22 cellular contexts compared by ENCODE assay signal in the genomic region with DNA sequence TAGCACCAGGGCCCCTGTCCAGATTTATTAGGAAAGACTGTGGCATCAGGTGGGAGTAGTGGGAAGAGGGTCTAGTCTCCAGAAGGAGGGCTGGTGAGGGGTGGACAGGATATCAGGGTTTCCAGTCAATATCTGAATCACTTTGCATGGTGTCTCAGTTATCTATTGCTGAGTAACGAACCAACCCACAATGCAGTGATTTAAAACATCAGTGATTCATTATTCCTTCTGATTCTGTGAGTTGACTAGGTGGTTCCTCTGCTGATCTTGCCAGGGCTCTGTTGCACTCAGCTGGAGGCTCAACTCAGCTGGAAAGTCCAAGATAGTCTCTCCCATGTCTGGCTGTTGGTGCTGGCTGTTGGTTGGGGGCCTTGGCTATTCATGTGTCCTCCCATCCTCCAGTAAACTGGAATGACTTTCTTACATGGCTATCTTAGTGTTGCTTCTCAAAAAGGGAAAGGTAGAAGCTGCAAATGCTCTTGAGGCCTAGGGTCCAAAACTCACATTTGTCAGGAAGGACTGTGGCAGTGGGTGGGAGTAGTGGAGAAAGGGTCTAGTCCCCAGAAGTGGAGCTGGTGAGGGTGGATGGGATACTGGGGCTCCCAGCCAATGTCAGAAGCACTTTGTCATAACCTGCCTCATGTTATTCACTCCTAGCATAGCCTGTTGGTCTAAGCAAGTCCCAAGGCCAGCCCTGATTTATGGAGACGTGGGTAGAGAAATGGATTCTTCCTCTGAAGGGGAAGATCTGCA. TPM values are rescaled to one million over a fixed set of nuclear protein-coding genes. Genes with fewer than 3 reads are reported as not detected.
"Had no signal": no experiment of that assay in that cellular context is flagged by ENCODE, and none has a peak within 500 bp of the region (broad histone marks: within the 10 kb centered on the region; RNA-seq: fewer than 3 reads in every experiment).

No MANE protein-coding gene starts in this region.

- H3K4me3 ChIP-seq: colonic mucosa, heart right ventricle, mucosa of descending colon, ovary, testis, tibial nerve, upper lobe of right lung had no signal

- H3K9me3 ChIP-seq: colonic mucosa, heart right ventricle, mucosa of descending colon, ovary, testis, tibial nerve, upper lobe of right lung had no signal

- H3K9me3 Mint-ChIP-seq: natural killer cell; neural crest cell; stimulated activated naive CD8-positive, alpha-beta T cell treated with anti-CD3 and anti-CD28 coated beads, Interleukin-15, Interleukin-2, amounts not matched to agents 100 ng/mL and 50 ng/mL, for 24 hours had no signal

- H3K27ac ChIP-seq: colonic mucosa, heart right ventricle, ovary, testis, tibial nerve, upper lobe of right lung had no signal

- H3K4me1 ChIP-seq: colonic mucosa, testis had no signal

- H3K27me3 ChIP-seq: colonic mucosa, ovary, testis, tibial nerve, upper lobe of right lung had no signal

- H3K4me3 Mint-ChIP-seq: natural killer cell; neural crest cell; stimulated activated naive CD8-positive, alpha-beta T cell treated with anti-CD3 and anti-CD28 coated beads, Interleukin-15, Interleukin-2, amounts not matched to agents 100 ng/mL and 50 ng/mL, for 24 hours had no signal

- H3K36me3 Mint-ChIP-seq: natural killer cell had no signal

- DNase-seq: colonic mucosa; dermis blood vessel endothelial cell; heart right ventricle; hypothalamus; mucosa of descending colon; natural killer cell; ovary; right cardiac atrium; small intestine; stimulated activated CD4-positive, alpha-beta T cell treated with anti-CD3 and anti-CD28 coated beads, Interleukin-2, amount 100 ng/mL, for 48 hours; testis; upper lobe of right lung had no signal

- H3K36me3 ChIP-seq: colonic mucosa, heart right ventricle, ovary, tibial nerve, upper lobe of right lung had no signal

- H3K4me1 Mint-ChIP-seq: natural killer cell, neural crest cell had no signal

- H3K27ac Mint-ChIP-seq: natural killer cell; stimulated activated naive CD8-positive, alpha-beta T cell treated with anti-CD3 and anti-CD28 coated beads, Interleukin-15, Interleukin-2, amounts not matched to agents 100 ng/mL and 50 ng/mL, for 24 hours had no signal

RNA-seq across cellular contexts. Expression of gene IL1F10, which starts 13.9 kb away (rescaled TPM):
- total RNA-seq: cerebellum, colonic mucosa, dermis blood vessel endothelial cell, fibroblast of lung, frontal cortex, glomerular endothelial cell, heart right ventricle, left lobe of liver, mucosa of descending colon, natural killer cell, neural crest cell, ovary, posterior vena cava, right cardiac atrium, subcutaneous adipose tissue, tibial nerve, upper lobe of right lung had no signal
- polyA plus RNA-seq: fibroblast of lung, heart right ventricle, ovary, right cardiac atrium, small intestine had no signal

RNA-seq across cellular contexts. Expression of gene IL36RN, which starts 22.6 kb away (rescaled TPM):
- total RNA-seq: cerebellum, colonic mucosa, dermis blood vessel endothelial cell, fibroblast of lung, frontal cortex, glomerular endothelial cell, heart right ventricle, left lobe of liver, mucosa of descending colon, natural killer cell, neural crest cell, ovary, posterior vena cava, right cardiac atrium, subcutaneous adipose tissue, testis, tibial nerve, upper lobe of right lung had no signal
- polyA plus RNA-seq: fibroblast of lung, heart right ventricle, ovary, right cardiac atrium, small intestine had no signal

RNA-seq across cellular contexts. Expression of gene IL36B, which starts 29.0 kb away (rescaled TPM):
- total RNA-seq: cerebellum, colonic mucosa, dermis blood vessel endothelial cell, fibroblast of lung, frontal cortex, glomerular endothelial cell, heart right ventricle, left lobe of liver, mucosa of descending colon, natural killer cell, neural crest cell, ovary, posterior vena cava, right cardiac atrium, subcutaneous adipose tissue, testis, tibial nerve, upper lobe of right lung had no signal
- polyA plus RNA-seq: fibroblast of lung, heart right ventricle, ovary, right cardiac atrium, small intestine had no signal

RNA-seq across cellular contexts. Expression of gene IL1RN, which starts 45.8 kb away (rescaled TPM):
- total RNA-seq: cerebellum, fibroblast of lung, frontal cortex, glomerular endothelial cell, neural crest cell had no signal
